ENCODE assay signal across 20 cellular contexts in genomic region chr3:182608876-182609275, GRCh38.
"Had no signal": no experiment of that assay in that cellular context is flagged by ENCODE, and none has a peak within 500 bp of the region (broad histone marks: within the 10 kb centered on the region; RNA-seq: fewer than 3 reads in every experiment).

No MANE protein-coding gene starts in this region.

- H3K27ac ChIP-seq: adrenal gland, dorsolateral prefrontal cortex, neural progenitor cell, ovary, sigmoid colon, testis, WERI-Rb-1 had no signal

- H3K9me3 ChIP-seq: adrenal gland, ovary, sigmoid colon, testis had no signal

- DNase-seq: activated CD4-positive, alpha-beta T cell treated with anti-CD3 and anti-CD28 coated beads, Interleukin-2, amount 50 U/mL, for 48 hours; adrenal gland; dorsolateral prefrontal cortex; endodermal cell; foreskin fibroblast; head of caudate nucleus; immature natural killer cell; left colon; midbrain; sigmoid colon; stimulated activated CD4-positive, alpha-beta T cell treated with anti-CD3 and anti-CD28 coated beads, Interleukin-1b, Interleukin-23, amount 100 ng/mL, for 48 hours; stimulated activated naive CD8-positive, alpha-beta T cell treated with anti-CD3 and anti-CD28 coated beads, Interleukin-15, amount 100 ng/mL, for 72 hours; testis; WERI-Rb-1 had no signal

- H3K27ac Mint-ChIP-seq: activated naive CD4-positive, alpha-beta T cell treated with anti-CD3 and anti-CD28 coated beads, Interleukin-2, amount 50 U/mL, for 24 hours; activated T-helper 2 cell treated with anti-CD3 and anti-CD28 coated beads, Interferon-gamma antibody, Interleukin-2, Interleukin-4, amounts not matched to agents 10 μg/mL and 5 μg/mL and 100 μg/mL, durations not matched to agents 14 hours and 24 hours and 36 hours; endodermal cell; immature natural killer cell; neural progenitor cell; stimulated activated naive CD8-positive, alpha-beta T cell treated with anti-CD3 and anti-CD28 coated beads, Interleukin-15, amount 100 ng/mL, for 72 hours; T-helper 1 cell treated with Interleukin-12 subunit alpha and Interleukin-12 subunit beta and Interleukin-4 antibody, amounts not matched to agents 30 μg/mL and 1 μg/mL, for 36 hours had no signal

- H3K4me1 ChIP-seq: adrenal gland, sigmoid colon, testis had no signal

- H3K27me3 ChIP-seq: adrenal gland, dorsolateral prefrontal cortex, neural progenitor cell, ovary, sigmoid colon, testis had no signal

- H3K4me3 Mint-ChIP-seq: activated naive CD4-positive, alpha-beta T cell treated with anti-CD3 and anti-CD28 coated beads, Interleukin-2, amount 50 U/mL, for 24 hours; endodermal cell; immature natural killer cell; neural progenitor cell; stimulated activated naive CD8-positive, alpha-beta T cell treated with anti-CD3 and anti-CD28 coated beads, Interleukin-15, amount 100 ng/mL, for 72 hours; T-helper 1 cell treated with Interleukin-12 subunit alpha and Interleukin-12 subunit beta and Interleukin-4 antibody, amounts not matched to agents 30 μg/mL and 1 μg/mL, for 36 hours had no signal

- H2AFZ ChIP-seq: neural progenitor cell had no signal

- H3K4me3 ChIP-seq: adrenal gland, dorsolateral prefrontal cortex, lung, neural progenitor cell, ovary, sigmoid colon, testis had no signal

- H3K4me2 ChIP-seq: neural progenitor cell had no signal

- H3K9me3 Mint-ChIP-seq: activated naive CD4-positive, alpha-beta T cell treated with anti-CD3 and anti-CD28 coated beads, Interleukin-2, amount 50 U/mL, for 24 hours; activated T-helper 2 cell treated with anti-CD3 and anti-CD28 coated beads, Interferon-gamma antibody, Interleukin-2, Interleukin-4, amounts not matched to agents 10 μg/mL and 5 μg/mL and 100 μg/mL, durations not matched to agents 14 hours and 24 hours and 36 hours; endodermal cell; immature natural killer cell; neural progenitor cell; stimulated activated naive CD8-positive, alpha-beta T cell treated with anti-CD3 and anti-CD28 coated beads, Interleukin-15, amount 100 ng/mL, for 72 hours; T-helper 1 cell treated with Interleukin-12 subunit alpha and Interleukin-12 subunit beta and Interleukin-4 antibody, amounts not matched to agents 30 μg/mL and 1 μg/mL, for 36 hours had no signal

- ATAC-seq: stimulated activated naive CD8-positive, alpha-beta T cell treated with anti-CD3 and anti-CD28 coated beads, Interleukin-15, amount 100 ng/mL, for 72 hours had no signal

- H3K4me1 Mint-ChIP-seq: activated naive CD4-positive, alpha-beta T cell treated with anti-CD3 and anti-CD28 coated beads, Interleukin-2, amount 50 U/mL, for 24 hours; immature natural killer cell; stimulated activated naive CD8-positive, alpha-beta T cell treated with anti-CD3 and anti-CD28 coated beads, Interleukin-15, amount 100 ng/mL, for 72 hours had no signal

- H3K27me3 Mint-ChIP-seq: stimulated activated naive CD8-positive, alpha-beta T cell treated with anti-CD3 and anti-CD28 coated beads, Interleukin-15, amount 100 ng/mL, for 72 hours had no signal

- H3K36me3 Mint-ChIP-seq: activated naive CD4-positive, alpha-beta T cell treated with anti-CD3 and anti-CD28 coated beads, Interleukin-2, amount 50 U/mL, for 24 hours; immature natural killer cell; neural progenitor cell had no signal

- H3K36me3 ChIP-seq: adrenal gland, neural progenitor cell, ovary, sigmoid colon, WERI-Rb-1 had no signal
